9 cellular contexts compared by ENCODE assay signal in genomic region chr10:124221356-124222297, GRCh38.
DNase-seq lines count a peak whose midpoint lies in the region; ATAC-seq and TF ChIP-seq lines count a peak whose summit lies in the region.
"Had no signal": no experiment of that assay in that cellular context is flagged by ENCODE, and none has a peak within 500 bp of the region (broad histone marks: within the 10 kb centered on the region; RNA-seq: fewer than 3 reads in every experiment).

No MANE protein-coding gene starts in this region.

- H3K36me3 ChIP-seq in KMS-11 (ENCODE audit: insufficient read depth) (no peaks in the 10 kb centered on the region), kidney epithelial cell (ENCODE audit: control insufficient read depth, insufficient read depth, low read length) (no peaks in the 10 kb centered on the region)
- H3K36me3 ChIP-seq: upper lobe of left lung had no signal

- H3K27ac ChIP-seq in KMS-11, result peak overlapping the region; percentile 20; the same call in 1 of the 2 replicates
- no peak overlapping the region for H3K27ac ChIP-seq in caudate nucleus (ENCODE audit: low read depth, low read length)
- H3K27ac ChIP-seq: upper lobe of left lung had no signal

- H3K4me3 ChIP-seq in KMS-11 (IDR thresholded peaks at IDR 0.05; ENCODE audit: insufficient read depth, low read depth, low read length) (no peak overlapping the region), kidney epithelial cell (ENCODE audit: low read depth, low read length) (no peak overlapping the region)
- H3K4me3 ChIP-seq: upper lobe of left lung had no signal

- in situ Hi-C loops in GM13977 (cut with MboI; ENCODE audit: low pct_unique_long_range_greater_than_20kb, low sequenced_read_pairs, unreplicated experiment), result no loop called here

- no peak for TF ChIP-seq CTCF in GM13977 (IDR thresholded peaks at IDR 0.05; ENCODE audit: extremely low read depth, insufficient read depth, missing control alignments)
- TF ChIP-seq CTCF in KMS-11 (conservative IDR thresholded peaks at IDR 0.05; ENCODE audit: low read depth, low read length), result no peak
- TF ChIP-seq CTCF in kidney epithelial cell (IDR thresholded peaks at IDR 0.05; ENCODE audit: insufficient read depth, low read length, poor library complexity, severe bottlenecking), result no peak

- H4K20me1 ChIP-seq in KMS-11 (ENCODE audit: insufficient read depth), result no peaks in the 10 kb centered on the region

- no peak overlapping the region for H3K9ac ChIP-seq in KMS-11

- ATAC-seq in GM21576 (IDR thresholded peaks at IDR 0.05; ENCODE audit: unreplicated experiment), result peak; percentile 65

- H3K4me1 ChIP-seq in KMS-11 (ENCODE audit: low read depth, poor library complexity, severe bottlenecking), result peaks cover 22% of the 10 kb centered on the region

- H3K79me2 ChIP-seq in KMS-11 (ENCODE audit: insufficient read depth, low read depth), result no peaks in the 10 kb centered on the region

- no peaks in the 10 kb centered on the region for H3K27me3 ChIP-seq in KMS-11 (ENCODE audit: insufficient read depth, low read depth)
- H3K27me3 ChIP-seq in kidney epithelial cell (ENCODE audit: control insufficient read depth, insufficient read depth, low read length), result peaks cover 3% of the 10 kb centered on the region
- H3K27me3 ChIP-seq: upper lobe of left lung had no signal

- DNase-seq in GM13977 (ENCODE audit: low spot score) (peak; percentile 74), kidney epithelial cell (ENCODE audit: low read depth) (peak; percentile 29), caudate nucleus (lab: John Stamatoyannopoulos, UW) (no peak), NCI-H524 (lab: John Stamatoyannopoulos, UW) (no peak)
- no peak for DNase-seq in stimulated activated CD4-positive, alpha-beta T cell treated with anti-CD3 and anti-CD28 coated beads, Interleukin-15, amount 100 ng/mL, for 24 hours
- no peak for DNase-seq in stimulated activated CD4-positive, alpha-beta T cell treated with anti-CD3 and anti-CD28 coated beads, Interleukin-1b, Interleukin-23, amount 100 ng/mL, for 48 hours

- H3K4me2 ChIP-seq in KMS-11, result peak overlapping the region; percentile 48

- peak overlapping the region; percentile 34; the same call in 1 of the 2 replicates for H2AFZ ChIP-seq in KMS-11 (ENCODE audit: low read depth)

Comparison
In these comparisons a context has a peak if more than half of its experiments do, and no peak if none do; other contexts are left out.
1. DNase-seq: peak in GM13977 (single experiment) and kidney epithelial cell (single experiment); none in stimulated activated CD4-positive, alpha-beta T cell treated with anti-CD3 and anti-CD28 coated beads, Interleukin-15, amount 100 ng/mL, for 24 hours (single experiment), caudate nucleus (0 of 61), stimulated activated CD4-positive, alpha-beta T cell treated with anti-CD3 and anti-CD28 coated beads, Interleukin-1b, Interleukin-23, amount 100 ng/mL, for 48 hours (single experiment) and NCI-H524 (0 of 2).